ENCODE assay signal across 1 cellular context in the genomic region with DNA sequence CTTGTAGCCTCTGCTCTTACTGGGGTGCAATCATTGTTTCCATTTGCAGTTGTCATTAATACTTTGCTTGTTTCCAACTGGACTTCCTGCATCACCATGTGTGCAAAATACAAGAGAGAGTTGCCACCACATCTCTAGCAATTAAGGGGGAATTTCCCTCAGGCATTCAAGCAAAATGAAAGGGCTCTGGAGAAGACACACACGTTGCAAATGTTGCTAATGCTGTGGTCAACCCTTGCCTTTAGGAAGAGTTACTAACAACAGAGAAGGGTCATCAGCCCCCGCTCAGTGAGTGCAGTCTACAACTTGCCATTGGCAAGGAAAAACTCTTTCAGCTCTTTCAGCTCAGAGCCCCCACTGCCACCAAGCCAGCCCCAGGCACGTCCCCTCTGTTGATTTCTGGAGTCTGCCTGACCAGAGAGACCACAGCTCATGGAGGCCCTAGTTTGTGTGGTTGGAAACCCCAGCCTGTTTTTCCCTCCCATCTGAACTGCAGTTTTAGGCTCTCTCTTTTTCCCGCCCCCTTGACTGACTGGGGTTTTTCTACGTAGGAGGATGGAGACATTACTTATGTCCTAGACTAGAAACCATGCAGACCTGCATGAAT.
TF ChIP-seq lines count a peak whose summit lies in the region.

No MANE protein-coding gene starts in this region.

TF ChIP-seq in GM12878, 131 proteins besides CTCF, POLR2A, EP300 and RAD21 (continued from another document):
- TF ChIP-seq, protein P1, sequence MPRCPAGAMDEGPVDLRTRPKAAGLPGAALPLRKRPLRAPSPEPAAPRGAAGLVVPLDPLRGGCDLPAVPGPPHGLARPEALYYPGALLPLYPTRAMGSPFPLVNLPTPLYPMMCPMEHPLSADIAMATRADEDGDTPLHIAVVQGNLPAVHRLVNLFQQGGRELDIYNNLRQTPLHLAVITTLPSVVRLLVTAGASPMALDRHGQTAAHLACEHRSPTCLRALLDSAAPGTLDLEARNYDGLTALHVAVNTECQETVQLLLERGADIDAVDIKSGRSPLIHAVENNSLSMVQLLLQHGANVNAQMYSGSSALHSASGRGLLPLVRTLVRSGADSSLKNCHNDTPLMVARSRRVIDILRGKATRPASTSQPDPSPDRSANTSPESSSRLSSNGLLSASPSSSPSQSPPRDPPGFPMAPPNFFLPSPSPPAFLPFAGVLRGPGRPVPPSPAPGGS (IDR thresholded peaks at IDR 0.05; ENCODE audit: borderline replicate concordance, insufficient read depth, low read depth, low read length, poor library complexity, severe bottlenecking), result no peak
- no peak for TF ChIP-seq CBFB (IDR thresholded peaks at IDR 0.05; ENCODE audit: low read depth)
